In genomic region chr2:194062401-194062800, GRCh38 we compare ENCODE assay signal across 15 cellular contexts.
DNase-seq lines count a peak whose midpoint lies in the region; ATAC-seq and TF ChIP-seq lines count a peak whose summit lies in the region.
"Had no signal": no experiment of that assay in that cellular context is flagged by ENCODE, and none has a peak within 500 bp of the region (broad histone marks: within the 10 kb centered on the region; RNA-seq: fewer than 3 reads in every experiment).

No MANE protein-coding gene starts in this region.

- no peak for TF ChIP-seq EP300 in sigmoid colon (IDR thresholded peaks at IDR 0.05)

- 48 to 67% (median 62%) methylated on average over 3 of the region's 3 CpGs for WGBS in psoas muscle, 3 donors
- WGBS in sigmoid colon, 2 donors = 70 to 82% methylated on average over 3 of the region's 3 CpGs

- H3K4me1 ChIP-seq in psoas muscle (no peaks in the 10 kb centered on the region), sigmoid colon (no peaks in the 10 kb centered on the region)
- H3K4me1 ChIP-seq: BLaER1 treated with 17β-estradiol and CSF1 and Interleukin-3, amounts not matched to agents 10 nM and 100 nM had no signal

- intact Hi-C loops in psoas muscle (cut with DNase I) (no loop called here), sigmoid colon (cut with DNase I) (no loop called here)

- no peak for TF ChIP-seq POLR2A in sigmoid colon (IDR thresholded peaks at IDR 0.05)

- DNase-seq in NOMO-1 treated with DMSO at 0.1 percent for 48 hours (lab: John Stamatoyannopoulos, UW; ENCODE audit: unreplicated experiment) (peak; percentile 39), psoas muscle (no peak), NCI-H345 treated with DMSO at 0.1 percent for 48 hours (lab: John Stamatoyannopoulos, UW; ENCODE audit: unreplicated experiment) (no peak), sigmoid colon (no peak), OCI-M2 (lab: John Stamatoyannopoulos, UW; ENCODE audit: unreplicated experiment) (no peak)
- no peak for DNase-seq in stimulated activated naive CD8-positive, alpha-beta T cell treated with anti-CD3 and anti-CD28 coated beads, Interleukin-15, Interleukin-2, amounts not matched to agents 100 U/mL and 50 U/mL, for 24 hours
- DNase-seq: ACHN; CD4-positive, CD25-positive, alpha-beta regulatory T cell; DMS53; GOT3; H9 had no signal

- H3K27me3 ChIP-seq in psoas muscle (ENCODE audit: insufficient read depth in 3 of 3, low read length in 2 of 3) (no peaks in the 10 kb centered on the region), sigmoid colon (no peaks in the 10 kb centered on the region)
- H3K27me3 ChIP-seq: BLaER1 treated with 17β-estradiol and CSF1 and Interleukin-3, amounts not matched to agents 10 nM and 100 nM had no signal

- ATAC-seq in GM18868 (IDR thresholded peaks at IDR 0.05; ENCODE audit: unreplicated experiment) (peak; percentile 70), HG03103 (IDR thresholded peaks at IDR 0.05; ENCODE audit: low read depth, unreplicated experiment) (peak; percentile 46), psoas muscle (peak in 3 of 4 donors; percentile 48 to 76 (median 70))
- no peak for ATAC-seq in stimulated activated naive CD8-positive, alpha-beta T cell treated with anti-CD3 and anti-CD28 coated beads, Interleukin-15, Interleukin-2, amounts not matched to agents 100 U/mL and 50 U/mL, for 24 hours

- H3K36me3 ChIP-seq in psoas muscle (ENCODE audit: insufficient read depth in 1 of 2, low read depth in 1 of 2) (no peaks in the 10 kb centered on the region), sigmoid colon (no peaks in the 10 kb centered on the region)
- H3K36me3 ChIP-seq: BLaER1 treated with 17β-estradiol and CSF1 and Interleukin-3, amounts not matched to agents 10 nM and 100 nM had no signal

- no peak for TF ChIP-seq CTCF in psoas muscle (IDR thresholded peaks at IDR 0.05)
- no peak for TF ChIP-seq CTCF in sigmoid colon (IDR thresholded peaks at IDR 0.05)

- H3K4me3 ChIP-seq in psoas muscle (no peak overlapping the region), sigmoid colon (no peak overlapping the region)
- H3K4me3 ChIP-seq: BLaER1 treated with 17β-estradiol and CSF1 and Interleukin-3, amounts not matched to agents 10 nM and 100 nM had no signal

- H3K9me3 ChIP-seq in psoas muscle (no peaks in the 10 kb centered on the region), sigmoid colon (no peaks in the 10 kb centered on the region)

- H3K27ac ChIP-seq in psoas muscle (no peak overlapping the region), sigmoid colon (no peak overlapping the region)
- H3K27ac ChIP-seq: BLaER1 treated with 17β-estradiol and CSF1 and Interleukin-3, amounts not matched to agents 10 nM and 100 nM; HL-60 had no signal
